ENCODE assay signal across 26 cellular contexts in the genomic region with DNA sequence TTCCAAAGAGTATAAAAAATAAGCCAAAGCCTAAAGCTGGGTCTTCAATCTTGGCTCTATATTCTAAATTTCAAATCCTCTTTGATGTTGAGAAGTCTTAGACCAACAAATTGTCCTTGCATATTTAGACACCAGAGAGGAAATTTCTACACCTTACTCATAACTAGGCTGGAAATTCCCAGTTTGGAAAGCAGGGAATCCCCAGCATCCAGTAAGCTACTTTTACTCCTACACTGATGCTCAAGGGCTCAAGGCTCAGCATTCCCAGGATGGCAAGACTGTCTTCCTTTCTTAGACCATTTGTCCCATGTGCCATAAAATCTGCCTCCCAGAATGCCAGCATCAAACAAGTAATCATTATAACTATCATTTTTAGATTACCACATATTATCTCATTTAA.
"Had no signal": no experiment of that assay in that cellular context is flagged by ENCODE, and none has a peak within 500 bp of the region (broad histone marks: within the 10 kb centered on the region; RNA-seq: fewer than 3 reads in every experiment).

No MANE protein-coding gene starts in this region.

- H3K9ac ChIP-seq: KMS-11 had no signal

- H3K27ac Mint-ChIP-seq: activated CD8-positive, alpha-beta T cell treated with anti-CD3 and anti-CD28 coated beads, Interleukin-2, amount 10 ng/mL, durations not matched to agents 7 days and 5 days; activated naive CD4-positive, alpha-beta T cell treated with anti-CD3 and anti-CD28 coated beads, Interleukin-2, amount 10 ng/mL, durations not matched to agents 7 days and 5 days; activated naive CD8-positive, alpha-beta T cell treated with anti-CD3 and anti-CD28 coated beads for 36 hours; activated T-cell treated with anti-CD3 and anti-CD28 coated beads, Interleukin-2, amount 50 U/mL, for 24 hours; activated T-helper 17 cell treated with anti-CD3 and anti-CD28 coated beads, Interleukin-2, amount 50 U/mL, for 72 hours; T-helper 17 cell; WTC11 had no signal

- ATAC-seq: activated CD8-positive, alpha-beta T cell treated with anti-CD3 and anti-CD28 coated beads, Interleukin-2, amount 10 ng/mL, durations not matched to agents 7 days and 5 days; activated T-helper 17 cell treated with anti-CD3 and anti-CD28 coated beads, Interleukin-2, amount 50 U/mL, for 72 hours; Panc1; T-helper 17 cell had no signal

- H3K9me3 Mint-ChIP-seq: activated naive CD4-positive, alpha-beta T cell treated with anti-CD3 and anti-CD28 coated beads, Interleukin-2, amount 10 ng/mL, durations not matched to agents 7 days and 5 days; activated naive CD8-positive, alpha-beta T cell treated with anti-CD3 and anti-CD28 coated beads for 36 hours; activated T-cell treated with anti-CD3 and anti-CD28 coated beads, Interleukin-2, amount 50 U/mL, for 24 hours; activated T-helper 17 cell treated with anti-CD3 and anti-CD28 coated beads, Interleukin-2, amount 50 U/mL, for 72 hours had no signal

- H3K27me3 Mint-ChIP-seq: activated T-cell treated with anti-CD3 and anti-CD28 coated beads, Interleukin-2, amount 50 U/mL, for 24 hours had no signal

- H3K4me3 Mint-ChIP-seq: activated CD8-positive, alpha-beta T cell treated with anti-CD3 and anti-CD28 coated beads, Interleukin-2, amount 10 ng/mL, durations not matched to agents 7 days and 5 days; activated naive CD4-positive, alpha-beta T cell treated with anti-CD3 and anti-CD28 coated beads, Interleukin-2, amount 10 ng/mL, durations not matched to agents 7 days and 5 days; activated naive CD8-positive, alpha-beta T cell treated with anti-CD3 and anti-CD28 coated beads for 36 hours; activated T-cell treated with anti-CD3 and anti-CD28 coated beads, Interleukin-2, amount 50 U/mL, for 24 hours; activated T-helper 17 cell treated with anti-CD3 and anti-CD28 coated beads, Interleukin-2, amount 50 U/mL, for 72 hours; T-helper 17 cell; WTC11 had no signal

- H3K36me3 Mint-ChIP-seq: activated naive CD4-positive, alpha-beta T cell treated with anti-CD3 and anti-CD28 coated beads, Interleukin-2, amount 10 ng/mL, durations not matched to agents 7 days and 5 days; activated naive CD8-positive, alpha-beta T cell treated with anti-CD3 and anti-CD28 coated beads for 36 hours; WTC11 had no signal

- H3K4me2 ChIP-seq: KMS-11 had no signal

- H3K4me1 Mint-ChIP-seq: activated naive CD4-positive, alpha-beta T cell treated with anti-CD3 and anti-CD28 coated beads, Interleukin-2, amount 10 ng/mL, durations not matched to agents 7 days and 5 days; activated naive CD8-positive, alpha-beta T cell treated with anti-CD3 and anti-CD28 coated beads for 36 hours; activated T-helper 17 cell treated with anti-CD3 and anti-CD28 coated beads, Interleukin-2, amount 50 U/mL, for 72 hours had no signal

- H3K27ac ChIP-seq: KMS-11 had no signal

- DNase-seq: activated CD4-positive, alpha-beta T cell treated with anti-CD3 and anti-CD28 coated beads for 48 hours; activated CD4-positive, alpha-beta T cell treated with anti-CD3 and anti-CD28 coated beads, Interleukin-2, amount 50 U/mL, for 4 hours; activated CD4-positive, CD25-positive, alpha-beta regulatory T cell treated with anti-CD3 and anti-CD28 coated beads, Interleukin-2, amount 50 U/mL, for 72 hours; activated CD8-positive, alpha-beta T cell treated with anti-CD3 and anti-CD28 coated beads, Interleukin-2, amount 10 ng/mL, durations not matched to agents 7 days and 5 days; activated gamma-delta T cell treated with Interleukin-2 at 50 U/mL for 16 hours; activated naive CD4-positive, alpha-beta T cell treated with anti-CD3 and anti-CD28 coated beads, Interleukin-2, amount 10 ng/mL, durations not matched to agents 7 days and 5 days; activated naive CD8-positive, alpha-beta T cell treated with anti-CD3 and anti-CD28 coated beads for 36 hours; activated T-cell treated with anti-CD3 and anti-CD28 coated beads, Interleukin-2, amount 50 U/mL, for 24 hours; central memory CD4-positive, alpha-beta T cell; MV-4-11; NCI-H1092 treated with DMSO at 0.1 percent for 48 hours; NCI-H1417 treated with DMSO at 0.1 percent for 48 hours; NCI-H1694; NCI-H2029; NCI-H2107; NCI-H2171 treated with DMSO at 0.1 percent for 48 hours; NCI-H345; NCI-H510A; NCI-H526 treated with DMSO at 0.1 percent for 48 hours; SHP77 treated with DMSO at 0.1 percent for 48 hours; T-helper 17 cell; T-helper 9 cell had no signal
